9 cellular contexts compared by ENCODE assay signal in the genomic region with DNA sequence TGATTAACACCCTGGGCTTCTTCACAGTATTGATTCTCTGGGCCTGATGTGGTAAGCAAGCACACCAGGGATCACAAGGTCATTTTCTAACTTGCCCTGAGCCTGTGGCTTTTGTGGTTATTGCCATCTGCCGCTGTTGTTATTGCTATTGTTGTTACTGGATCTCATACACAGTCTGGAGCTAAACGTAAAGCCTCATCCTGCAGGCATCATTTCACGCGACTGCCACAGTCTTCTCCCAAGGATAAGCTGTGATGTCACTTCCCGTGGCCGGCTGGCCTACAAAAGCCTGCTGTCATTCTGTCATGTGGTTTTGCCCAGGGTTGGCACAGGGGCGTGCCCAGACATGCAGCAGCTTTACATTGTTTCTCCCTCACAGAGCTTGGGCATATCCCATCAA.
A peak's percentile ranks its signal among the peaks of the same experiment; 100 is the strongest.
DNase-seq lines count a peak whose midpoint lies in the region; ATAC-seq and TF ChIP-seq lines count a peak whose summit lies in the region.
"Had no signal": no experiment of that assay in that cellular context is flagged by ENCODE, and none has a peak within 500 bp of the region (broad histone marks: within the 10 kb centered on the region; RNA-seq: fewer than 3 reads in every experiment).

No MANE protein-coding gene starts in this region.

- H3K36me3 ChIP-seq in lower lobe of right lung (no peaks in the 10 kb centered on the region), right lobe of liver (no peaks in the 10 kb centered on the region)

- intact Hi-C loops in lower lobe of right lung (cut with DNase I) (no loop called here), right lobe of liver (cut with DNase I) (no loop called here)

- H3K4me1 Mint-ChIP-seq in activated naive CD4-positive, alpha-beta T cell treated with anti-CD3 and anti-CD28 coated beads, Interleukin-2, amount 10 ng/mL, durations not matched to agents 7 days and 5 days = peaks cover 8% of the 10 kb centered on the region
- H3K4me1 Mint-ChIP-seq in stimulated activated naive CD8-positive, alpha-beta T cell treated with anti-CD3 and anti-CD28 coated beads, Interleukin-15, amount 100 ng/mL, for 72 hours = peaks cover 9% of the 10 kb centered on the region
- peaks cover 9% of the 10 kb centered on the region for H3K4me1 Mint-ChIP-seq in activated T-cell treated with anti-CD3 and anti-CD28 coated beads, Interleukin-2, amount 50 U/mL, for 4 hours (ENCODE audit: low read depth)

- DNase-seq in activated naive CD4-positive, alpha-beta T cell treated with anti-CD3 and anti-CD28 coated beads, Interleukin-2, amount 10 ng/mL, durations not matched to agents 7 days and 5 days = peak; percentile 31
- DNase-seq in activated naive CD4-positive, alpha-beta T cell (lab: John Stamatoyannopoulos, UW) = no peak
- DNase-seq in NCI-H146 treated with DMSO at 0.1 percent for 48 hours (lab: John Stamatoyannopoulos, UW; ENCODE audit: unreplicated experiment) (peak; percentile 40), amniotic epithelial cell (ENCODE audit: low read depth) (peak; percentile 17), lower lobe of right lung (no peak), right lobe of liver (no peak)
- DNase-seq in stimulated activated naive CD8-positive, alpha-beta T cell treated with anti-CD3 and anti-CD28 coated beads, Interleukin-15, amount 100 ng/mL, for 72 hours = peak in 1 of 2 donors; percentile 39
- no peak for DNase-seq in activated T-cell treated with anti-CD3 and anti-CD28 coated beads, Interleukin-2, amount 50 U/mL, for 4 hours
- DNase-seq: CD8-positive, alpha-beta T cell had no signal

- no peak for TF ChIP-seq POLR2A in right lobe of liver (IDR thresholded peaks at IDR 0.05)

- H3K27ac ChIP-seq in lower lobe of right lung = no peak overlapping the region
- H3K27ac ChIP-seq in right lobe of liver = no peak overlapping the region

- H3K4me1 ChIP-seq in lower lobe of right lung (no peaks in the 10 kb centered on the region), right lobe of liver (no peaks in the 10 kb centered on the region)

- no peak overlapping the region for H3K27ac Mint-ChIP-seq in activated naive CD4-positive, alpha-beta T cell treated with anti-CD3 and anti-CD28 coated beads, Interleukin-2, amount 10 ng/mL, durations not matched to agents 7 days and 5 days
- peak overlapping the region; percentile 24 to 76 for H3K27ac Mint-ChIP-seq in stimulated activated naive CD8-positive, alpha-beta T cell treated with anti-CD3 and anti-CD28 coated beads, Interleukin-15, amount 100 ng/mL, for 72 hours
- H3K27ac Mint-ChIP-seq: CD8-positive, alpha-beta T cell had no signal

- TF ChIP-seq CTCF in lower lobe of right lung (IDR thresholded peaks at IDR 0.05) (no peak), right lobe of liver (IDR thresholded peaks at IDR 0.05) (no peak)

- H3K9me3 ChIP-seq in lower lobe of right lung = no peaks in the 10 kb centered on the region
- H3K9me3 ChIP-seq in right lobe of liver = no peaks in the 10 kb centered on the region

- no peaks in the 10 kb centered on the region for H3K36me3 Mint-ChIP-seq in activated naive CD4-positive, alpha-beta T cell treated with anti-CD3 and anti-CD28 coated beads, Interleukin-2, amount 10 ng/mL, durations not matched to agents 7 days and 5 days
- no peaks in the 10 kb centered on the region for H3K36me3 Mint-ChIP-seq in activated T-cell treated with anti-CD3 and anti-CD28 coated beads, Interleukin-2, amount 50 U/mL, for 4 hours (ENCODE audit: insufficient read depth)
- H3K36me3 Mint-ChIP-seq: CD8-positive, alpha-beta T cell had no signal

- H3K4me3 ChIP-seq in lower lobe of right lung (no peak overlapping the region), right lobe of liver (no peak overlapping the region)

- H3K9me3 Mint-ChIP-seq in activated naive CD4-positive, alpha-beta T cell treated with anti-CD3 and anti-CD28 coated beads, Interleukin-2, amount 10 ng/mL, durations not matched to agents 7 days and 5 days = no peaks in the 10 kb centered on the region
- H3K9me3 Mint-ChIP-seq in stimulated activated naive CD8-positive, alpha-beta T cell treated with anti-CD3 and anti-CD28 coated beads, Interleukin-15, amount 100 ng/mL, for 72 hours = no peaks in the 10 kb centered on the region
- no peaks in the 10 kb centered on the region for H3K9me3 Mint-ChIP-seq in activated T-cell treated with anti-CD3 and anti-CD28 coated beads, Interleukin-2, amount 50 U/mL, for 4 hours
- H3K9me3 Mint-ChIP-seq: CD8-positive, alpha-beta T cell had no signal

- ATAC-seq in stimulated activated naive CD8-positive, alpha-beta T cell treated with anti-CD3 and anti-CD28 coated beads, Interleukin-15, amount 100 ng/mL, for 72 hours = peak; percentile 75
- ATAC-seq in lower lobe of right lung (no peak), right lobe of liver (no peak)
- ATAC-seq in activated T-cell treated with anti-CD3 and anti-CD28 coated beads, Interleukin-2, amount 50 U/mL, for 4 hours = no peak
- ATAC-seq: CD8-positive, alpha-beta T cell had no signal

- WGBS in right lobe of liver (ENCODE audit: insufficient coverage, low coverage, low lambda C conversion rate, missing lambda C conversion rate) = 57% methylated on average over 7 of the region's 7 CpGs

- no peak overlapping the region for H3K4me3 Mint-ChIP-seq in activated naive CD4-positive, alpha-beta T cell treated with anti-CD3 and anti-CD28 coated beads, Interleukin-2, amount 10 ng/mL, durations not matched to agents 7 days and 5 days
- no peak overlapping the region for H3K4me3 Mint-ChIP-seq in stimulated activated naive CD8-positive, alpha-beta T cell treated with anti-CD3 and anti-CD28 coated beads, Interleukin-15, amount 100 ng/mL, for 72 hours
- no peak overlapping the region for H3K4me3 Mint-ChIP-seq in activated T-cell treated with anti-CD3 and anti-CD28 coated beads, Interleukin-2, amount 50 U/mL, for 4 hours
- H3K4me3 Mint-ChIP-seq: CD8-positive, alpha-beta T cell had no signal

- CTCF ChIA-PET in activated naive CD4-positive, alpha-beta T cell treated with anti-CD3 and anti-CD28 coated beads, Interleukin-2, amount 10 ng/mL, durations not matched to agents 7 days and 5 days (lab: Charles Lee) = interaction anchor here (1.1 kb wide), 1 partner anchor 17 kb away, joined by 4 read pairs; no protein-coding TSS in a partner anchor

- H3K27me3 Mint-ChIP-seq in activated naive CD4-positive, alpha-beta T cell treated with anti-CD3 and anti-CD28 coated beads, Interleukin-2, amount 10 ng/mL, durations not matched to agents 7 days and 5 days = peaks cover 11% of the 10 kb centered on the region
- H3K27me3 Mint-ChIP-seq in stimulated activated naive CD8-positive, alpha-beta T cell treated with anti-CD3 and anti-CD28 coated beads, Interleukin-15, amount 100 ng/mL, for 72 hours = peaks cover 10% of the 10 kb centered on the region
- peaks cover 8% of the 10 kb centered on the region for H3K27me3 Mint-ChIP-seq in activated T-cell treated with anti-CD3 and anti-CD28 coated beads, Interleukin-2, amount 50 U/mL, for 4 hours (ENCODE audit: low read depth)

- peaks cover 6% of the 10 kb centered on the region for H3K27me3 ChIP-seq in lower lobe of right lung (ENCODE audit: low read depth)
- H3K27me3 ChIP-seq in right lobe of liver = no peaks in the 10 kb centered on the region

Comparison
In these comparisons a context has a peak if more than half of its experiments do, and no peak if none do; other contexts are left out.
1. DNase-seq: peak in activated naive CD4-positive, alpha-beta T cell treated with anti-CD3 and anti-CD28 coated beads, Interleukin-2, amount 10 ng/mL, durations not matched to agents 7 days and 5 days (single experiment), NCI-H146 treated with DMSO at 0.1 percent for 48 hours (single experiment) and amniotic epithelial cell (single experiment); none in activated naive CD4-positive, alpha-beta T cell (0 of 4), lower lobe of right lung (single experiment), right lobe of liver (0 of 3) and activated T-cell treated with anti-CD3 and anti-CD28 coated beads, Interleukin-2, amount 50 U/mL, for 4 hours (single experiment).